9 cellular contexts compared by ENCODE assay signal in genomic region chr17:65785109-65785508, GRCh38.
DNase-seq lines count a peak whose midpoint lies in the region; ATAC-seq and TF ChIP-seq lines count a peak whose summit lies in the region.
"Had no signal": no experiment of that assay in that cellular context is flagged by ENCODE, and none has a peak within 500 bp of the region (broad histone marks: within the 10 kb centered on the region; RNA-seq: fewer than 3 reads in every experiment).

No MANE protein-coding gene starts in this region.

- no peak for TF ChIP-seq CTCF in retinal pigment epithelial cell (conservative IDR thresholded peaks at IDR 0.05; ENCODE audit: low read depth, low read length)

- no peak overlapping the region for H3K4me3 ChIP-seq in retinal pigment epithelial cell (ENCODE audit: low read length)

- DNase-seq in GF-D8 (lab: John Stamatoyannopoulos, UW) (peak; percentile 8), SW 1271 (lab: John Stamatoyannopoulos, UW) (peak; percentile 17 to 86), foreskin melanocyte (peak; percentile 52), retinal pigment epithelial cell (ENCODE audit: low read depth) (peak; percentile 81), epidermal melanocyte (ENCODE audit: insufficient read length, low spot score) (no peak), cerebellum (ENCODE audit: low spot score) (no peak)
- DNase-seq: endodermal cell had no signal

- ATAC-seq in HG02885 (IDR thresholded peaks at IDR 0.05; ENCODE audit: poor library complexity, unreplicated experiment) = no peak
- ATAC-seq in HG02588 (IDR thresholded peaks at IDR 0.05; ENCODE audit: unreplicated experiment) = no peak

Comparison
In these comparisons a context has a peak if more than half of its experiments do, and no peak if none do; other contexts are left out.
1. DNase-seq: peak in GF-D8 (single experiment), SW 1271 (2 of 2), foreskin melanocyte (single experiment) and retinal pigment epithelial cell (single experiment); none in epidermal melanocyte (single experiment) and cerebellum (single experiment).